ENCODE assay signal across 1 cellular context in genomic region chr3:39638286-39638685, GRCh38.
TF ChIP-seq lines count a peak whose summit lies in the region.

No MANE protein-coding gene starts in this region.

TF ChIP-seq in A549, 52 proteins besides CTCF, POLR2A, EP300 and RAD21 (continued from another document):
- TF ChIP-seq POLR2AphosphoS2 (conservative IDR thresholded peaks at IDR 0.05; ENCODE audit: low read length) = no peak
- TF ChIP-seq HMGXB4 (CRISPR knock-in tag; IDR thresholded peaks at IDR 0.05; ENCODE audit: borderline replicate concordance) = no peak
- no peak for TF ChIP-seq TP53 (CRISPR knock-in tag; IDR thresholded peaks at IDR 0.05)
- no peak for TF ChIP-seq RFX5 (IDR thresholded peaks at IDR 0.05)
- no peak for TF ChIP-seq TFCP2L1 (CRISPR knock-in tag; IDR thresholded peaks at IDR 0.05)
- TF ChIP-seq FOXS1 (CRISPR knock-in tag; IDR thresholded peaks at IDR 0.05) = no peak
- no peak for TF ChIP-seq GATA3 (IDR thresholded peaks at IDR 0.05; ENCODE audit: borderline replicate concordance)
- no peak for TF ChIP-seq BCL3 (IDR thresholded peaks at IDR 0.05)
- no peak for TF ChIP-seq RNF2 (IDR thresholded peaks at IDR 0.05; ENCODE audit: borderline replicate concordance, low read depth)
